ENCODE assay signal across 20 cellular contexts in genomic region chr15:90828111-90828510, GRCh38.
"Had no signal": no experiment of that assay in that cellular context is flagged by ENCODE, and none has a peak within 500 bp of the region (broad histone marks: within the 10 kb centered on the region; RNA-seq: fewer than 3 reads in every experiment).

No MANE protein-coding gene starts in this region.

- H3K36me3 ChIP-seq: esophagus muscularis mucosa, ovary, right lobe of liver, thyroid gland had no signal

- H3K4me3 ChIP-seq: coronary artery, esophagus muscularis mucosa, hepatocyte, lung, ovary, right lobe of liver, thyroid gland had no signal

- DNase-seq: activated CD4-positive, alpha-beta T cell treated with anti-CD3 and anti-CD28 coated beads, Interleukin-2, amount 50 U/mL, for 4 hours; activated CD8-positive, alpha-beta memory T cell treated with anti-CD3 and anti-CD28 coated beads, Interleukin-2, amount 50 U/mL, for 48 hours; activated effector memory CD4-positive, alpha-beta T cell treated with Interleukin-2 at 50 U/mL for 16 hours; activated naive CD8-positive, alpha-beta T cell treated with anti-CD3 and anti-CD28 coated beads for 36 hours; amygdala; effector CD4-positive, alpha-beta T cell; islet precursor cell; ovary; stimulated activated CD4-positive, alpha-beta T cell treated with anti-CD3 and anti-CD28 coated beads, Interleukin-1b, Interleukin-23, amount 100 ng/mL, for 48 hours; T-helper 2 cell had no signal

- H3K27ac Mint-ChIP-seq: activated naive CD8-positive, alpha-beta T cell treated with anti-CD3 and anti-CD28 coated beads for 36 hours; brain; mesothelial cell of epicardium had no signal

- H3K4me2 ChIP-seq: hepatocyte had no signal

- H3K27ac ChIP-seq: coronary artery, esophagus muscularis mucosa, hepatocyte, ovary, right lobe of liver, thyroid gland had no signal

- H3K79me2 ChIP-seq: hepatocyte had no signal

- H2AFZ ChIP-seq: hepatocyte had no signal

- H3K9me3 Mint-ChIP-seq: activated naive CD8-positive, alpha-beta T cell treated with anti-CD3 and anti-CD28 coated beads for 36 hours; central memory CD8-positive, alpha-beta T cell; mesothelial cell of epicardium; neural crest cell had no signal

- ATAC-seq: right lobe of liver had no signal

- H3K27me3 Mint-ChIP-seq: activated naive CD8-positive, alpha-beta T cell treated with anti-CD3 and anti-CD28 coated beads for 36 hours; brain had no signal

- H3K36me3 Mint-ChIP-seq: activated naive CD8-positive, alpha-beta T cell treated with anti-CD3 and anti-CD28 coated beads for 36 hours; brain; mesothelial cell of epicardium had no signal

- H3K4me1 Mint-ChIP-seq: mesothelial cell of epicardium had no signal

- H3K4me3 Mint-ChIP-seq: activated naive CD8-positive, alpha-beta T cell treated with anti-CD3 and anti-CD28 coated beads for 36 hours; brain; central memory CD8-positive, alpha-beta T cell; mesothelial cell of epicardium; neural crest cell had no signal

- H3K27me3 ChIP-seq: hepatocyte, ovary, right lobe of liver, thyroid gland had no signal
